Comparison of ENCODE assay signal across 34 cellular contexts in genomic region chr7:109020251-109020650, GRCh38.
"Had no signal": no experiment of that assay in that cellular context is flagged by ENCODE, and none has a peak within 500 bp of the region (broad histone marks: within the 10 kb centered on the region; RNA-seq: fewer than 3 reads in every experiment).

No MANE protein-coding gene starts in this region.

- ATAC-seq: activated T-cell treated with anti-CD3 and anti-CD28 coated beads, Interleukin-2, amount 50 U/mL, for 4 hours; activated T-helper 17 cell treated with anti-CD3 and anti-CD28 coated beads, Interleukin-2, amount 50 U/mL, for 72 hours; effector memory CD8-positive, alpha-beta T cell; gastroesophageal sphincter; T-helper 17 cell had no signal

- FAIRE-seq: astrocyte, colon, endometrium, endothelial cell of umbilical vein had no signal

- DNase-seq: activated CD4-positive, alpha-beta memory T cell treated with anti-CD3 and anti-CD28 coated beads, Interleukin-2, amount 10 ng/mL, durations not matched to agents 7 days and 5 days; activated CD4-positive, alpha-beta T cell treated with anti-CD3 and anti-CD28 coated beads for 1 hour; activated CD4-positive, alpha-beta T cell treated with anti-CD3 and anti-CD28 coated beads for 4 hours; activated CD4-positive, alpha-beta T cell treated with anti-CD3 and anti-CD28 coated beads, Interleukin-2, amount 10 ng/mL, durations not matched to agents 7 days and 5 days; activated CD4-positive, alpha-beta T cell treated with anti-CD3 and anti-CD28 coated beads, Interleukin-2, amount 50 U/mL, for 4 hours; activated CD8-positive, alpha-beta memory T cell treated with anti-CD3 and anti-CD28 coated beads, Interleukin-2, amount 50 U/mL, for 48 hours; activated effector memory CD4-positive, alpha-beta T cell treated with Interleukin-2 at 50 U/mL for 16 hours; activated gamma-delta T cell treated with Interleukin-2 at 50 U/mL for 16 hours; activated naive CD4-positive, alpha-beta T cell treated with anti-CD3 and anti-CD28 coated beads, Interleukin-2, amount 50 U/mL, for 16 hours; activated naive CD4-positive, alpha-beta T cell treated with Interleukin-2 at 50 U/mL for 16 hours; activated T-cell treated with anti-CD3 and anti-CD28 coated beads for 4 hours; activated T-cell treated with anti-CD3 and anti-CD28 coated beads, Interleukin-2, amount 50 U/mL, for 4 hours; amniotic stem cell; anterior cingulate cortex; brain microvascular endothelial cell; caudate nucleus; cortex of kidney; dermis blood vessel endothelial cell; effector CD4-positive, alpha-beta T cell; effector memory CD8-positive, alpha-beta T cell; esophagus squamous epithelium; foreskin melanocyte; T-helper 1 cell; T-helper 17 cell; T1000 had no signal

- H3K9me3 ChIP-seq: esophagus squamous epithelium had no signal

- H3K36me3 ChIP-seq: brain microvascular endothelial cell, esophagus squamous epithelium, gastroesophageal sphincter had no signal

- H3K4me1 Mint-ChIP-seq: activated CD4-positive, alpha-beta memory T cell treated with anti-CD3 and anti-CD28 coated beads, Interleukin-2, amount 10 ng/mL, durations not matched to agents 7 days and 5 days; activated CD4-positive, alpha-beta T cell treated with anti-CD3 and anti-CD28 coated beads, Interleukin-2, amount 10 ng/mL, durations not matched to agents 7 days and 5 days; activated T-helper 17 cell treated with anti-CD3 and anti-CD28 coated beads, Interleukin-2, amount 50 U/mL, for 72 hours; T-helper 17 cell had no signal

- H3K36me3 Mint-ChIP-seq: activated naive CD8-positive, alpha-beta T cell had no signal

- H3K27ac ChIP-seq: brain microvascular endothelial cell, epithelial cell of prostate, esophagus squamous epithelium, gastroesophageal sphincter had no signal

- H3K4me3 Mint-ChIP-seq: activated CD4-positive, alpha-beta memory T cell treated with anti-CD3 and anti-CD28 coated beads, Interleukin-2, amount 10 ng/mL, durations not matched to agents 7 days and 5 days; activated CD4-positive, alpha-beta T cell treated with anti-CD3 and anti-CD28 coated beads, Interleukin-2, amount 10 ng/mL, durations not matched to agents 7 days and 5 days; activated naive CD8-positive, alpha-beta T cell; activated T-cell treated with anti-CD3 and anti-CD28 coated beads, Interleukin-2, amount 50 U/mL, for 4 hours; activated T-helper 17 cell treated with anti-CD3 and anti-CD28 coated beads, Interleukin-2, amount 50 U/mL, for 72 hours; effector memory CD8-positive, alpha-beta T cell; T-helper 17 cell; T-helper 2 cell treated with Interferon-gamma antibody and Interleukin-4, amounts not matched to agents 5 μg/mL and 100 μg/mL, for 36 hours had no signal

- H3K27ac Mint-ChIP-seq: activated CD4-positive, alpha-beta memory T cell treated with anti-CD3 and anti-CD28 coated beads, Interleukin-2, amount 10 ng/mL, durations not matched to agents 7 days and 5 days; activated CD4-positive, alpha-beta T cell treated with anti-CD3 and anti-CD28 coated beads, Interleukin-2, amount 10 ng/mL, durations not matched to agents 7 days and 5 days; activated naive CD8-positive, alpha-beta T cell; activated T-helper 17 cell treated with anti-CD3 and anti-CD28 coated beads, Interleukin-2, amount 50 U/mL, for 72 hours; effector memory CD8-positive, alpha-beta T cell; T-helper 17 cell; T-helper 2 cell treated with Interferon-gamma antibody and Interleukin-4, amounts not matched to agents 5 μg/mL and 100 μg/mL, for 36 hours had no signal

- H3K27me3 ChIP-seq: brain microvascular endothelial cell, esophagus squamous epithelium, gastroesophageal sphincter had no signal

- H3K4me1 ChIP-seq: esophagus squamous epithelium, gastroesophageal sphincter had no signal

- H3K4me3 ChIP-seq: esophagus squamous epithelium, gastroesophageal sphincter had no signal

- H3K27me3 Mint-ChIP-seq: activated CD4-positive, alpha-beta memory T cell treated with anti-CD3 and anti-CD28 coated beads, Interleukin-2, amount 10 ng/mL, durations not matched to agents 7 days and 5 days; activated CD4-positive, alpha-beta T cell treated with anti-CD3 and anti-CD28 coated beads, Interleukin-2, amount 10 ng/mL, durations not matched to agents 7 days and 5 days; activated T-helper 17 cell treated with anti-CD3 and anti-CD28 coated beads, Interleukin-2, amount 50 U/mL, for 72 hours; effector memory CD8-positive, alpha-beta T cell; T-helper 17 cell had no signal
